9 cellular contexts compared by ENCODE assay signal in the genomic region with DNA sequence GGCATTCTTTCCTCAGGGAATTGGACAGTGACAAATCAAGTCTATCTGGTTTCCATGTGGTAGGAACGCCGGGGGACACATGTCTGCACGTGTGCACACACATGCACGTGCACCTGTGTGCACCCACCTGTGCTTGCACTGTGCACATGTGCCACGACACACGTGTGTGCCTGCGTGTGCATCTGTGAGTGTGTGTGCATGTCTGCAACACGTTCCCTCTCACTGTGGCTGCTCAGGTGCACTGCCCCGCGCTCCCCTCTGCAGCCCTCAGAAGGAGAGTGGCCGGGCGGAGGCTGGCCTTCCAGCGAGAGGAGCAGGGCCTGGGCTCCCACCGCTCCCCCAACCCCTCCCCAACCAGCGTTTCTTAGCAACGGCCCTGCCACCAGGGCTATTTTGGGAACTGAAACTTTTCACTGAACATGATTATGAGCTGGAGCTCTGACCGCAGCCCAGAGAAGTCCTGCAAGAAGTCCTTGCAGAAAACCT.
DNase-seq lines count a peak whose midpoint lies in the region; ATAC-seq and TF ChIP-seq lines count a peak whose summit lies in the region.
"Had no signal": no experiment of that assay in that cellular context is flagged by ENCODE, and none has a peak within 500 bp of the region (broad histone marks: within the 10 kb centered on the region; RNA-seq: fewer than 3 reads in every experiment).

No MANE protein-coding gene starts in this region.

- no peaks in the 10 kb centered on the region for H3K4me1 ChIP-seq in mesendoderm (ENCODE audit: control insufficient read depth, low read depth, low read length)

- H3K23ac ChIP-seq in mesendoderm (ENCODE audit: low read length), result no peak overlapping the region

- no peak overlapping the region for H3K4me2 ChIP-seq in mesendoderm (ENCODE audit: low read length)

- H3K4me1 Mint-ChIP-seq in brain, result peaks cover 50% of the 10 kb centered on the region
- no peaks in the 10 kb centered on the region for H3K4me1 Mint-ChIP-seq in nephron progenitor cell

- H3K4me3 Mint-ChIP-seq in brain (peak overlapping the region in 2 of 5 experiments; percentile 63 to 65), nephron progenitor cell (no peak overlapping the region)

- H3K27ac Mint-ChIP-seq in brain, result peak overlapping the region in 3 of 5 experiments; percentile 71 to 85 (median 83)
- H3K27ac Mint-ChIP-seq in nephron progenitor cell, result no peak overlapping the region

- H3K4me3 ChIP-seq in mesendoderm (ENCODE audit: low read length), result no peak overlapping the region

- H3K4ac ChIP-seq in mesendoderm (ENCODE audit: low read depth, low read length), result no peak overlapping the region

- H3K18ac ChIP-seq in mesendoderm (ENCODE audit: low read length), result no peak overlapping the region

- DNase-seq in AG08395 (ENCODE audit: low spot score) (peak; percentile 19), mesendoderm (no peak), NCI-H2196 treated with DMSO at 0.1 percent for 48 hours (lab: John Stamatoyannopoulos, UW; ENCODE audit: unreplicated experiment) (no peak), cerebellar cortex (ENCODE audit: low spot score) (no peak), nephron progenitor cell (no peak)
- DNase-seq: activated T-cell treated with anti-CD3 and anti-CD28 coated beads, Interleukin-2, amount 50 U/mL, for 1 hour had no signal

- no peak overlapping the region for H2AK5ac ChIP-seq in mesendoderm (ENCODE audit: low read length)

- H4K5ac ChIP-seq in mesendoderm (ENCODE audit: low read length), result no peak overlapping the region

- H3K79me1 ChIP-seq in mesendoderm (ENCODE audit: low read length), result no peaks in the 10 kb centered on the region

- TF ChIP-seq CTCF in brain (conservative IDR thresholded peaks at IDR 0.05) (peak in 1 of 2 experiments; percentile 13), nephron progenitor cell (IDR thresholded peaks at IDR 0.05) (no peak)

- no peak overlapping the region for H3K9ac ChIP-seq in mesendoderm (ENCODE audit: low read length)

- H2BK5ac ChIP-seq in mesendoderm (ENCODE audit: low read length), result no peak overlapping the region

- no peak overlapping the region for H4K8ac ChIP-seq in mesendoderm (ENCODE audit: low read depth, low read length)

- H3K36me3 Mint-ChIP-seq in brain (peaks cover 2% of the 10 kb centered on the region), nephron progenitor cell (ENCODE audit: low read depth) (no peaks in the 10 kb centered on the region)

- no CpG with 5 or more reads among the region's 17 CpGs for WGBS in mesendoderm (ENCODE audit: extremely low coverage, insufficient coverage, low lambda C conversion rate)

- no peak overlapping the region for H3K56ac ChIP-seq in mesendoderm (ENCODE audit: low read length)

- no peaks in the 10 kb centered on the region for H3K79me2 ChIP-seq in mesendoderm (ENCODE audit: control insufficient read depth, insufficient read depth, low read length)

- H2BK15ac ChIP-seq in mesendoderm (replicated peaks; ENCODE audit: low read depth), result no peak overlapping the region

- no peaks in the 10 kb centered on the region for H3K27me3 ChIP-seq in mesendoderm (ENCODE audit: insufficient read depth, low read length, poor library complexity)

- H3K27me3 Mint-ChIP-seq in brain (peaks cover 2% of the 10 kb centered on the region), nephron progenitor cell (ENCODE audit: low read depth, poor library complexity) (peaks cover 44% of the 10 kb centered on the region)

- no peak overlapping the region for H2BK120ac ChIP-seq in mesendoderm (ENCODE audit: low read depth, low read length)

- peak; percentile 72 for ATAC-seq in GM19438 (IDR thresholded peaks at IDR 0.05; ENCODE audit: low read depth, unreplicated experiment)
- ATAC-seq in HG03175 (IDR thresholded peaks at IDR 0.05; ENCODE audit: unreplicated experiment), result peak; percentile 80

- no peaks in the 10 kb centered on the region for H3K9me3 Mint-ChIP-seq in brain
- H3K9me3 Mint-ChIP-seq in nephron progenitor cell, result peaks cover 84% of the 10 kb centered on the region

- H3K27ac ChIP-seq in mesendoderm (ENCODE audit: low read depth, low read length), result no peak overlapping the region

- no peaks in the 10 kb centered on the region for H3K36me3 ChIP-seq in mesendoderm (ENCODE audit: control insufficient read depth, insufficient read depth, low read length)
